9 cellular contexts compared by ENCODE assay signal in the genomic region with DNA sequence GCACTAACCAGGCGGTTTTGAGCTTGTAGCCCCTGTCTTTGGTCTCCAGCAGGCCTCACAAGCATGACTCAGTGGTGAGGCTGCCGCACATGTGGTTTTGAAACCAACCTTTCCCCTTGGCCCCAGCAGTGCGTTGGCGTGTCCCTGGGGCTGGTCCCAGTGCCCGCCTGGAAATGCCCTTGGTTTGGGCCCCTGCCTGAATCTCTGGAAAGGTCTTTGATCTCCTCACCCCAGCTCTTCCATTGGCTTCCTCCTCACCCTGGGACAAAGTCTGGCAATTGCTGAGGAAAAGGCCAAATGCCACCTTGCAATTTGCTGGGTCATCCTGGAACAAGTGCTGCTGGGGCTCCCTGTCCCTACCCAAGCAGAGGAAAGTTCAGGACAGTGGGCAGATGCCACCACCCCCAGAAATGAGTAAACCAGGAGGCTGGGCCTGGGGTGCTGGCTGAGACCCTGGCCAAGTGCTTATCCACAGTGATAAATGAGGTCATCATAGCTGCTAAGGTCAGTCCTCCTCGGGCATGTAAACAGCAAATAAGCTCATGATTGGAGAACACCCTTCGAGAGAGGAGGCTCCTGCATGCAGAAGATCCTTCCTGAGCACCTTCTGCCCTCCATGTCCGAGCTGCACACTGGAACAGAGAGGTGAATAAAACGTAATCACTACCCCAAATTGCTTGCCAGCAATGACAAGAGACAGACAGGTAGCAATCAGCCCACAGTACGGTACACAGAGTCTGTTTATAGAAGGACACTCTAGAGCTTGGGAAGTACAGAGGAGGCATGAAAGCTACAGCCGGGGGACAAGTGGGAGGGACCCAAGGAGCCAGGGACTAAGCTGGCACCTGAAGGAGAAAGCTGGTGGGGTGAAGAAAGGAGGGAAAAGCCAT.
DNase-seq lines count a peak whose midpoint lies in the region; TF ChIP-seq lines count a peak whose summit lies in the region.
"Had no signal": no experiment of that assay in that cellular context is flagged by ENCODE, and none has a peak within 500 bp of the region (broad histone marks: within the 10 kb centered on the region; RNA-seq: fewer than 3 reads in every experiment).

No MANE protein-coding gene starts in this region.

- peak; percentile 10 for DNase-seq in T-helper 2 cell treated with Interferon-gamma antibody and Interleukin-4, amounts not matched to agents 5 μg/mL and 100 μg/mL, for 36 hours (ENCODE audit: low spot score)
- DNase-seq in T-helper 2 cell (no peak), LHCN-M2 (ENCODE audit: low read depth) (peak; percentile 90), mammary epithelial cell (peak; percentile 87), sigmoid colon (peak; percentile 41), HT-29 (ENCODE audit: low spot score) (no peak)
- DNase-seq in effector CD8-positive, alpha-beta T cell (lab: John Stamatoyannopoulos, UW), result no peak
- DNase-seq in stimulated activated naive CD4-positive, alpha-beta T cell (lab: John Stamatoyannopoulos, UW), result no peak
- DNase-seq: NCI-H446 had no signal

- no peak overlapping the region for H3K4me3 Mint-ChIP-seq in T-helper 2 cell treated with Interferon-gamma antibody and Interleukin-4, amounts not matched to agents 5 μg/mL and 100 μg/mL, for 36 hours

- no peak overlapping the region for H3K27ac Mint-ChIP-seq in T-helper 2 cell treated with Interferon-gamma antibody and Interleukin-4, amounts not matched to agents 5 μg/mL and 100 μg/mL, for 36 hours

- intact Hi-C loops in mammary epithelial cell (cut with micrococcal nuclease), result no loop called here
- intact Hi-C loops in sigmoid colon (cut with DNase I), result no loop called here

- TF ChIP-seq POLR2A in sigmoid colon (IDR thresholded peaks at IDR 0.05), result no peak

- in situ Hi-C loops in mammary epithelial cell (cut with MboI; ENCODE audit: low sequenced_read_pairs in 2 of 2), result no loop called here

- H3K9me3 ChIP-seq in mammary epithelial cell (replicated peaks; ENCODE audit: insufficient read depth, low read length), result no peaks in the 10 kb centered on the region
- no peaks in the 10 kb centered on the region for H3K9me3 ChIP-seq in sigmoid colon

- no peak overlapping the region for H3K9ac ChIP-seq in mammary epithelial cell (ENCODE audit: insufficient read depth, low read length)

- no peaks in the 10 kb centered on the region for H3K27me3 Mint-ChIP-seq in T-helper 2 cell treated with Interferon-gamma antibody and Interleukin-4, amounts not matched to agents 5 μg/mL and 100 μg/mL, for 36 hours (ENCODE audit: low read depth)

- H3K36me3 Mint-ChIP-seq in T-helper 2 cell treated with Interferon-gamma antibody and Interleukin-4, amounts not matched to agents 5 μg/mL and 100 μg/mL, for 36 hours (ENCODE audit: low read depth), result no peaks in the 10 kb centered on the region

- CTCF ChIA-PET in mammary epithelial cell (lab: Charles Lee; ENCODE audit: low non-redundant PET), result no interaction called here

- H3K4me1 ChIP-seq in mammary epithelial cell (ENCODE audit: insufficient read depth, low read length) (peaks cover 21% of the 10 kb centered on the region), sigmoid colon (no peaks in the 10 kb centered on the region)

- dilution Hi-C loops in mammary epithelial cell (cut with HindIII; ENCODE audit: low sequenced_read_pairs), result no loop called here

- no peaks in the 10 kb centered on the region for H3K9me3 Mint-ChIP-seq in T-helper 2 cell treated with Interferon-gamma antibody and Interleukin-4, amounts not matched to agents 5 μg/mL and 100 μg/mL, for 36 hours

- H3K27ac ChIP-seq in mammary epithelial cell (ENCODE audit: insufficient read depth, low read depth, low read length) (no peak overlapping the region), sigmoid colon (no peak overlapping the region)

- H3K4me3 ChIP-seq in mammary epithelial cell (replicated peaks in 1 of 3; ENCODE audit: insufficient read depth in 1 of 3, low read depth in 2 of 3, low read length in 3 of 3), result no peak overlapping the region
- H3K4me3 ChIP-seq in sigmoid colon, result no peak overlapping the region

- H4K20me1 ChIP-seq in mammary epithelial cell (ENCODE audit: insufficient read depth, low read length), result no peaks in the 10 kb centered on the region

- WGBS in mammary epithelial cell (ENCODE audit: low coverage, missing lambda C conversion rate), result 59% methylated on average over 10 of the region's 11 CpGs
- 72 to 79% methylated on average over 11 of the region's 11 CpGs for WGBS in sigmoid colon, 2 donors

- H3K36me3 ChIP-seq in mammary epithelial cell (ENCODE audit: insufficient read depth, low read length) (no peaks in the 10 kb centered on the region), sigmoid colon (no peaks in the 10 kb centered on the region)

- H3K4me2 ChIP-seq in mammary epithelial cell (ENCODE audit: insufficient read depth, low read depth, low read length), result no peak overlapping the region

- H3K79me2 ChIP-seq in mammary epithelial cell (ENCODE audit: insufficient read depth, low read length), result no peaks in the 10 kb centered on the region

- TF ChIP-seq CTCF in mammary epithelial cell (conservative IDR thresholded peaks at IDR 0.05 in 1 of 2, IDR thresholded peaks at IDR 0.05 in 1 of 2; ENCODE audit: extremely low read depth in 1 of 2, insufficient read depth in 1 of 2, low read depth in 1 of 2, low read length in 2 of 2) (no peak), sigmoid colon (IDR thresholded peaks at IDR 0.05) (no peak)

- no TSS peak for BruUV-seq in mammary epithelial cell (replicated peaks; lab: Mats Ljungman, UMichigan)

- no peak overlapping the region for H2AFZ ChIP-seq in mammary epithelial cell (ENCODE audit: low read depth, low read length)

- H3K27me3 ChIP-seq in mammary epithelial cell (ENCODE audit: insufficient read depth, low read length), result no peaks in the 10 kb centered on the region
- H3K27me3 ChIP-seq in sigmoid colon, result no peaks in the 10 kb centered on the region

- TF ChIP-seq EP300 in sigmoid colon (IDR thresholded peaks at IDR 0.05), result no peak

- H3K4me1 Mint-ChIP-seq in T-helper 2 cell treated with Interferon-gamma antibody and Interleukin-4, amounts not matched to agents 5 μg/mL and 100 μg/mL, for 36 hours (ENCODE audit: low read depth), result peaks cover 2% of the 10 kb centered on the region

Comparison
In these comparisons a context has a peak if more than half of its experiments do, and no peak if none do; other contexts are left out.
1. DNase-seq: peak in T-helper 2 cell treated with Interferon-gamma antibody and Interleukin-4, amounts not matched to agents 5 μg/mL and 100 μg/mL, for 36 hours (single experiment), LHCN-M2 (single experiment), mammary epithelial cell (single experiment) and sigmoid colon (single experiment); none in T-helper 2 cell (0 of 5), effector CD8-positive, alpha-beta T cell (single experiment), stimulated activated naive CD4-positive, alpha-beta T cell (0 of 6) and HT-29 (single experiment).